Comparison of ENCODE assay signal across 1 cellular context in genomic region chr11:122646549-122647340, GRCh38.
TF ChIP-seq lines count a peak whose summit lies in the region.

No MANE protein-coding gene starts in this region.

TF ChIP-seq in SK-N-SH treated with all-trans-retinoic acid at 6 μM for 48 hours, 23 proteins besides CTCF, POLR2A, EP300 and RAD21 (continued from another document):
- TF ChIP-seq CREB5 (CRISPR knock-in tag; IDR thresholded peaks at IDR 0.05; ENCODE audit: low read depth) (no peak), CSRNP3 (CRISPR knock-in tag; IDR thresholded peaks at IDR 0.05) (no peak), POU6F1 (CRISPR knock-in tag; IDR thresholded peaks at IDR 0.05; ENCODE audit: borderline replicate concordance, low read depth) (no peak), ESRRG (CRISPR knock-in tag; IDR thresholded peaks at IDR 0.05) (no peak), ZNF565 (CRISPR knock-in tag; conservative IDR thresholded peaks at IDR 0.05; ENCODE audit: low read depth) (no peak), ZFP3 (CRISPR knock-in tag; IDR thresholded peaks at IDR 0.05) (no peak)
